In the genomic region with DNA sequence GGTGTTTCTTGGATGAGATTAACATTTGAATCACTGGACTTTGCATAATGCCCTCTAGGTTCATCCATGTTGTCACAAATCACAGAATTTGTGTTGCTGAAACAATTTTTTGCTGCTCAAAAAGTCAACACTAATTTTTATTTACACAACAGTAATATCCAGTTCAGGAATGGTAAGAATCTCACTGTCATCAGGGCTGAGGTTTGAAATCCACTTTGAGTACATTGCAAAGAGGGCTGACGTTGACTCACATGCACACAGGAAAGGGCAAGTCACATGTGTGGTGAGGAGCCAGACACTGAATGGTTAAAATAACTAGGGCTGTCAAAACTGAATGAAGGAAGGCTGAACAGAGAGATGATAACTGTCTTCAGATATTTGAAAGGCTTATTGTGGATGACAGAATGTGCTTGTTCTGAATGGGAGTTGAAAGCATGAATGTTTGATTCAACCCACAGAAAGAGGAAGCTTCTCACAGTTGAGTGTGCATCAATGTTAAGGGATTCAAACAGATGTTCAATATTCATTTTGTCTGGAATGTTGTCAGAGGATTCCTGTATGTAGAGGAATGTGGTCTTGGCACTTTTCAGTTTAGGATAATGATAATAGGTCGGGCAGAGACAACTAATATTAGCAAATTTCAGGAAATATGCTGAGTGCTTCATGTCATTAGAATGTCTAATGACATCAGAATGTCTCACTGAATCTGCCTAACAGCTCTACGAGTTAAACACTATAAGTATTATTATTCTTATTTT, we compare ENCODE assay signal across 1 cellular context.
TF ChIP-seq lines count a peak whose summit lies in the region.

No MANE protein-coding gene starts in this region.

TF ChIP-seq in SK-N-SH, 30 proteins besides CTCF, POLR2A, EP300 and RAD21:
- TF ChIP-seq, protein P1, sequence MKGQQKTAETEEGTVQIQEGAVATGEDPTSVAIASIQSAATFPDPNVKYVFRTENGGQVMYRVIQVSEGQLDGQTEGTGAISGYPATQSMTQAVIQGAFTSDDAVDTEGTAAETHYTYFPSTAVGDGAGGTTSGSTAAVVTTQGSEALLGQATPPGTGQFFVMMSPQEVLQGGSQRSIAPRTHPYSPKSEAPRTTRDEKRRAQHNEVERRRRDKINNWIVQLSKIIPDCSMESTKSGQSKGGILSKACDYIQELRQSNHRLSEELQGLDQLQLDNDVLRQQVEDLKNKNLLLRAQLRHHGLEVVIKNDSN (IDR thresholded peaks at IDR 0.05; ENCODE audit: borderline replicate concordance, low read depth) = peak; percentile 36; the same call in 1 of the 2 replicates
- TF ChIP-seq FOSL2 (IDR thresholded peaks at IDR 0.05; ENCODE audit: borderline replicate concordance, low read depth) = peak; percentile 45; the same call in 1 of the 2 replicates
- TF ChIP-seq, protein P2, sequence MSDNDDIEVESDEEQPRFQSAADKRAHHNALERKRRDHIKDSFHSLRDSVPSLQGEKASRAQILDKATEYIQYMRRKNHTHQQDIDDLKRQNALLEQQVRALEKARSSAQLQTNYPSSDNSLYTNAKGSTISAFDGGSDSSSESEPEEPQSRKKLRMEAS (IDR thresholded peaks at IDR 0.05; ENCODE audit: low read depth) = peak; percentile 70; the same call in 1 of the 2 replicates
- no peak for TF ChIP-seq EZH2phosphoT487 (IDR thresholded peaks at IDR 0.05; ENCODE audit: borderline replicate concordance, low read depth)
- TF ChIP-seq, protein P3, sequence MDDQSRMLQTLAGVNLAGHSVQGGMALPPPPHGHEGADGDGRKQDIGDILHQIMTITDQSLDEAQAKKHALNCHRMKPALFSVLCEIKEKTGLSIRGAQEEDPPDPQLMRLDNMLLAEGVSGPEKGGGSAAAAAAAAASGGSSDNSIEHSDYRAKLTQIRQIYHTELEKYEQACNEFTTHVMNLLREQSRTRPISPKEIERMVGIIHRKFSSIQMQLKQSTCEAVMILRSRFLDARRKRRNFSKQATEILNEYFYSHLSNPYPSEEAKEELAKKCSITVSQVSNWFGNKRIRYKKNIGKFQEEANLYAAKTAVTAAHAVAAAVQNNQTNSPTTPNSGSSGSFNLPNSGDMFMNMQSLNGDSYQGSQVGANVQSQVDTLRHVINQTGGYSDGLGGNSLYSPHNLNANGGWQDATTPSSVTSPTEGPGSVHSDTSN (IDR thresholded peaks at IDR 0.05) = peak; percentile 80
- TF ChIP-seq TEAD4 (IDR thresholded peaks at IDR 0.05; ENCODE audit: borderline replicate concordance, insufficient read depth) = peak; percentile 54; the same call in 1 of the 2 replicates
- TF ChIP-seq GABPA (IDR thresholded peaks at IDR 0.05; ENCODE audit: low read depth) = no peak
- 0 out of 2 replicates have a peak, but pooled peaks have one; percentile 0 for TF ChIP-seq FOXM1 (IDR thresholded peaks at IDR 0.05; ENCODE audit: low read depth)
- TF ChIP-seq, protein P4, sequence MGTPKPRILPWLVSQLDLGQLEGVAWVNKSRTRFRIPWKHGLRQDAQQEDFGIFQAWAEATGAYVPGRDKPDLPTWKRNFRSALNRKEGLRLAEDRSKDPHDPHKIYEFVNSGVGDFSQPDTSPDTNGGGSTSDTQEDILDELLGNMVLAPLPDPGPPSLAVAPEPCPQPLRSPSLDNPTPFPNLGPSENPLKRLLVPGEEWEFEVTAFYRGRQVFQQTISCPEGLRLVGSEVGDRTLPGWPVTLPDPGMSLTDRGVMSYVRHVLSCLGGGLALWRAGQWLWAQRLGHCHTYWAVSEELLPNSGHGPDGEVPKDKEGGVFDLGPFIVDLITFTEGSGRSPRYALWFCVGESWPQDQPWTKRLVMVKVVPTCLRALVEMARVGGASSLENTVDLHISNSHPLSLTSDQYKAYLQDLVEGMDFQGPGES (IDR thresholded peaks at IDR 0.05; ENCODE audit: low read depth, low read length) = no peak
- TF ChIP-seq SIN3A (IDR thresholded peaks at IDR 0.05; ENCODE audit: borderline replicate concordance, low read depth, low read length) = peak; percentile 75; the same call in 1 of the 2 replicates
- TF ChIP-seq TCF12 (IDR thresholded peaks at IDR 0.05) = peak; percentile 79
